ENCODE assay signal across 9 cellular contexts in the genomic region with DNA sequence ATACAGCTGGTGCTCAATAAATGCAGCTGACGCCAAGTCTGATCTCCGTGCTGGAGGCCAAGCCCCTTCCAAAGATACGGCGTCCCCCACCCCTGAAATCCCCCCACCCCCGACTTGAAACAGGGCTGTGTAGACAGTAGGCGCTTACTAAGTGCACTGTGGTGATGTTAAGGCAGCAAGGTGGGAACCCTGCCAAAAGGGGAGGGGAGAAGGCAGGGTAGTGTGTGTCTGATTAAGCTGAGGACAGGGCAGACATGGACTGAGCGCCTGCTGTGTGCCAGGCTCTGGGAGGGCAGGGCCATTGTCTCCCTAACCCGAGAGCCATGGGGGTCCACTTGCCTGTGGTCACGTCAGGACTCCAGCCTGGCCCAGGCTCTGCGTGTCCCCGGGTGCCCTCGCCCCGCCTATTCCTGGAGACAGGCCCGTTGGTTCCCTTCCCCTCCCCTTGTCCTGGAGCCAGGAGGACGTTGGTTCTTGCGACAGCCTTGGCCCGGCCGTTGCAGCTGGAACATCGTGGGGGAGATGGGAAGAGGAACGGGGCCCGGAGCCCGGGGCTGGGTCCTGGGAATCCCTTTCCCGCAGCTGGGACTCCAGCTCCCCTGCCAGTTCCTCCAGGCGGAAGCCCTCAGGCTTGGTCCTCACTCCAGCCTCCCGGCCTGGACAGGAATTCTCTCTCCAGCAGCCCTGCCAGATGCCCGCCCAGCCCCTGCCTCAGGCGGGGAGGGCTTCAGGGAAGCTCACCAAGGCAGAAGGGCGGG. TPM values are rescaled to one million over a fixed set of nuclear protein-coding genes. Genes with fewer than 3 reads are reported as not detected.
A peak's percentile ranks its signal among the peaks of the same experiment; 100 is the strongest.
DNase-seq lines count a peak whose midpoint lies in the region; ATAC-seq and TF ChIP-seq lines count a peak whose summit lies in the region.
"Had no signal": no experiment of that assay in that cellular context is flagged by ENCODE, and none has a peak within 500 bp of the region (broad histone marks: within the 10 kb centered on the region; RNA-seq: fewer than 3 reads in every experiment).

No MANE protein-coding gene starts in this region.

- TF ChIP-seq CTCF in AG10803 (conservative IDR thresholded peaks at IDR 0.05; ENCODE audit: low read length) (no peak), suprapubic skin (IDR thresholded peaks at IDR 0.05) (no peak)
- TF ChIP-seq CTCF in CD4-positive, alpha-beta T cell (IDR thresholded peaks at IDR 0.05) = no peak

- peaks cover 53% of the 10 kb centered on the region for H3K27me3 Mint-ChIP-seq in CD4-positive, alpha-beta T cell

- no peaks in the 10 kb centered on the region for H3K9me3 ChIP-seq in suprapubic skin
- no peaks in the 10 kb centered on the region for H3K9me3 ChIP-seq in CD4-positive, alpha-beta T cell (ENCODE audit: control insufficient read depth, low read length)

- H3K27ac ChIP-seq in suprapubic skin = peak overlapping the region; percentile 63
- H3K27ac ChIP-seq in CD4-positive, alpha-beta T cell (ENCODE audit: low read depth, low read length) = no peak overlapping the region

- DNase-seq in AG10803 (ENCODE audit: low read depth) (peak; percentile 95), Kasumi-1 (lab: John Stamatoyannopoulos, UW) (peak; percentile 67), amniotic epithelial cell (ENCODE audit: low read depth) (peak; percentile 87), iPS-NIHi7 (ENCODE audit: extremely low spot score) (peak; percentile 49), suprapubic skin (ENCODE audit: low spot score in 2 of 2) (peak; percentile 95 to 96), DMS153 (lab: John Stamatoyannopoulos, UW) (no peak)
- no peak for DNase-seq in stimulated activated CD4-positive, alpha-beta T cell treated with anti-CD3 and anti-CD28 coated beads, Interleukin-15, amount 100 ng/mL, for 24 hours
- DNase-seq in CD4-positive, alpha-beta T cell = no peak

- peaks cover 41% of the 10 kb centered on the region for H3K27me3 ChIP-seq in suprapubic skin
- peaks cover 54% of the 10 kb centered on the region for H3K27me3 ChIP-seq in CD4-positive, alpha-beta T cell (ENCODE audit: control insufficient read depth, insufficient read depth, low read length)

- H3K4me3 Mint-ChIP-seq in CD4-positive, alpha-beta T cell = no peak overlapping the region
- H3K4me3 Mint-ChIP-seq: activated naive CD4-positive, alpha-beta T cell treated with anti-CD3 and anti-CD28 coated beads, Interleukin-2, amount 50 U/mL, for 24 hours had no signal

- no peaks in the 10 kb centered on the region for H3K9me3 Mint-ChIP-seq in CD4-positive, alpha-beta T cell
- H3K9me3 Mint-ChIP-seq: activated naive CD4-positive, alpha-beta T cell treated with anti-CD3 and anti-CD28 coated beads, Interleukin-2, amount 50 U/mL, for 24 hours had no signal

- peak overlapping the region; percentile 44 for H3K4me3 ChIP-seq in AG10803 (ENCODE audit: low read length)
- H3K4me3 ChIP-seq in suprapubic skin = no peak overlapping the region

- 76% methylated on average over 6 of the region's 28 CpGs for WGBS in suprapubic skin

- no peak overlapping the region for H3K27ac Mint-ChIP-seq in CD4-positive, alpha-beta T cell
- H3K27ac Mint-ChIP-seq: activated naive CD4-positive, alpha-beta T cell treated with anti-CD3 and anti-CD28 coated beads, Interleukin-2, amount 50 U/mL, for 24 hours had no signal

- H3K36me3 ChIP-seq in suprapubic skin = no peaks in the 10 kb centered on the region

- peaks cover 31% of the 10 kb centered on the region for H3K4me1 ChIP-seq in suprapubic skin

- no peaks in the 10 kb centered on the region for H3K36me3 Mint-ChIP-seq in CD4-positive, alpha-beta T cell (ENCODE audit: low read depth)
- H3K36me3 Mint-ChIP-seq: activated naive CD4-positive, alpha-beta T cell treated with anti-CD3 and anti-CD28 coated beads, Interleukin-2, amount 50 U/mL, for 24 hours had no signal

- no peak for ATAC-seq in CD4-positive, alpha-beta T cell (ENCODE audit: poor library complexity)

- peak; percentile 22 for TF ChIP-seq EP300 in suprapubic skin (IDR thresholded peaks at IDR 0.05)

- peak in 1 of 2 donors; percentile 16 for TF ChIP-seq POLR2A in suprapubic skin (IDR thresholded peaks at IDR 0.05)

- H3K4me1 Mint-ChIP-seq in CD4-positive, alpha-beta T cell (ENCODE audit: low read depth) = no peaks in the 10 kb centered on the region
- H3K4me1 Mint-ChIP-seq: activated naive CD4-positive, alpha-beta T cell treated with anti-CD3 and anti-CD28 coated beads, Interleukin-2, amount 50 U/mL, for 24 hours had no signal

- intact Hi-C loops in CD4-positive, alpha-beta T cell (cut with DNase I, micrococcal nuclease) = no loop called here

- CTCF ChIA-PET in CD4-positive, alpha-beta T cell (lab: Charles Lee) = no interaction called here

- POLR2A ChIA-PET in CD4-positive, alpha-beta T cell (lab: Charles Lee) = interaction anchor here (0.7 kb wide), 1 partner anchor 13 kb away, joined by 3 read pairs; no protein-coding TSS in a partner anchor

RNA-seq across cellular contexts. Expression of gene ELANE, which starts 1.7 kb away (rescaled TPM):
- under 1 TPM in 1 of 4 donors, not detected in 3; 0.79 TPM for total RNA-seq in suprapubic skin
- total RNA-seq in CD4-positive, alpha-beta T cell = not detected

RNA-seq across cellular contexts. Expression of gene CFD, which starts 9.1 kb away (rescaled TPM):
- 100 to 1,000 TPM; 195 to 332 (median 294) TPM for total RNA-seq in suprapubic skin
- total RNA-seq in CD4-positive, alpha-beta T cell = 1 to 10 TPM; 2.3 to 2.9 TPM

RNA-seq across cellular contexts. Expression of gene PRTN3, which starts 9.6 kb away (rescaled TPM):
- not detected for total RNA-seq in suprapubic skin
- not detected for total RNA-seq in CD4-positive, alpha-beta T cell

RNA-seq across cellular contexts. Expression of gene AZU1, which starts 22.8 kb away (rescaled TPM):
- under 1 TPM in 1 of 4 donors, not detected in 3; 0.79 TPM for total RNA-seq in suprapubic skin
- under 1 TPM; 0.47 to 0.49 TPM for total RNA-seq in CD4-positive, alpha-beta T cell

RNA-seq across cellular contexts. Expression of gene PLPPR3, which starts 28.6 kb away (rescaled TPM):
- total RNA-seq in suprapubic skin = not detected
- total RNA-seq in CD4-positive, alpha-beta T cell = not detected

Comparison
In these comparisons a context has a peak if more than half of its experiments do, and no peak if none do; other contexts are left out.
1. DNase-seq: peak in AG10803 (single experiment), Kasumi-1 (2 of 2), amniotic epithelial cell (single experiment), iPS-NIHi7 (single experiment) and suprapubic skin (2 of 2); none in stimulated activated CD4-positive, alpha-beta T cell treated with anti-CD3 and anti-CD28 coated beads, Interleukin-15, amount 100 ng/mL, for 24 hours (single experiment), CD4-positive, alpha-beta T cell (0 of 10) and DMS153 (single experiment).
2. RNA of gene CFD, which starts 9.1 kb away (total RNA-seq): 195 to 332 TPM in suprapubic skin; 2.3 to 2.9 TPM in CD4-positive, alpha-beta T cell; every median in the first group is over 10 times any median in the second.